8 cellular contexts compared by ENCODE assay signal in the genomic region with DNA sequence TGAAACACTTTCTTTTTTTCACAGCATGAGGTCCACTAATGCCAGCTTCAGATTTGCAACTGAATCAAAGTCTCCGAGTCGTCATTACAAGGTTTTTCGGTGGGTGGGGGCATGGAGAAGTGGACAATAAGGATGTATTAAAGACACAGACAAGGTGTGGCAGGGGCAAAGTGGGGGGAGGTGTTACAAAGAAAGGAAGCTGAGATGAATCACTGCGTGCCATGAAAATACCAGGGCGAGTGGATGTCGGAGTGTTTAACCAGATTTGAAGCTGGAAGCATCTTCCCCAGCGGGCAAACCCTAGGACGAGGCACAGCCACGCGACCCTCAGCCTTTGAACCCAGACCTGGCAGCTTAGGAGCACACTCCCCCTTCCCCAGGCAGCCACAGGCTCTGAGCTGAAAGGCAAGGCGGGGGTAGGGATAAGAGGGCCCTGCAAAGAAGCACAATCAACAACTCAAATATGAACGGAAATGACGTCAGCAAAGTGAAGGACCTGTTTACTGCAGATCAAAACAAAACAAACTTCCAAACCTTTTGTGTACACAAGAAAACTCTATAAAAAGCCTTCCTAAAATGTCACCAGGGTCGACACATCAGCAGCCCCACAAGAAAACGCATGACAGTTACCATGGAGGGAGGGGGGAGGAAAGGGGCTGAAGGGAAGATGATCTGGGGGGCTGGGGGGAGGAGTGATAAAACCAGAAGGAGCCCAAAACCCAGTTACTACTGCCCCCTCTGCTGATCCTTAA. TPM values are rescaled to one million over a fixed set of nuclear protein-coding genes. Genes with fewer than 3 reads are reported as not detected.
DNase-seq lines count a peak whose midpoint lies in the region; ATAC-seq and TF ChIP-seq lines count a peak whose summit lies in the region.

No MANE protein-coding gene starts in this region.

- 0 to 8% methylated on average over 11 to 13 of the region's 15 CpGs for WGBS in endodermal cell (ENCODE audit: insufficient coverage in 1 of 2, insufficient read length in 1 of 2), 2 experiments

- H3K27me3 ChIP-seq in endodermal cell (ENCODE audit: control insufficient read depth, insufficient read depth, low read length, poor library complexity, severe bottlenecking) = peaks cover 91% of the 10 kb centered on the region
- H3K27me3 ChIP-seq in parathyroid adenoma (ENCODE audit: control insufficient read depth, insufficient read depth, low read length) = no peaks in the 10 kb centered on the region

- no peak overlapping the region for H3K4me2 ChIP-seq in parathyroid adenoma (ENCODE audit: low read length)

- H3K27ac ChIP-seq in endodermal cell (ENCODE audit: low read depth, low read length) = peak overlapping the region; percentile 78
- H3K27ac ChIP-seq in parathyroid adenoma = peak overlapping the region; percentile 91

- H3K4me1 ChIP-seq in endodermal cell (ENCODE audit: control insufficient read depth, insufficient read depth, low read length) = peaks cover 6% of the 10 kb centered on the region
- peaks cover 53% of the 10 kb centered on the region for H3K4me1 ChIP-seq in parathyroid adenoma

- no peak overlapping the region for H3K4me3 Mint-ChIP-seq in endodermal cell

- ATAC-seq in HG03135 (IDR thresholded peaks at IDR 0.05; ENCODE audit: unreplicated experiment) = no peak
- ATAC-seq in HG03521 (IDR thresholded peaks at IDR 0.05; ENCODE audit: unreplicated experiment) = no peak

- H3K9ac ChIP-seq in endodermal cell (ENCODE audit: extremely low read depth, low read length, poor library complexity, severe bottlenecking) = no peak overlapping the region
- no peak overlapping the region for H3K9ac ChIP-seq in parathyroid adenoma

- peaks cover 2% of the 10 kb centered on the region for H3K79me2 ChIP-seq in parathyroid adenoma

- H3K9me3 Mint-ChIP-seq in endodermal cell = no peaks in the 10 kb centered on the region

- no peak overlapping the region for H3K27ac Mint-ChIP-seq in endodermal cell

- H3K4me3 ChIP-seq in endodermal cell (ENCODE audit: low read length) (no peak overlapping the region), parathyroid adenoma (ENCODE audit: low read depth, low read length) (no peak overlapping the region)

- H3K9me3 ChIP-seq in endodermal cell (ENCODE audit: control insufficient read depth, low read length) = no peaks in the 10 kb centered on the region
- no peaks in the 10 kb centered on the region for H3K9me3 ChIP-seq in parathyroid adenoma (ENCODE audit: control insufficient read depth, low read length)

- H3K36me3 Mint-ChIP-seq in endodermal cell (ENCODE audit: low read depth) = no peaks in the 10 kb centered on the region

- peak; percentile 75 for DNase-seq in Daoy (ENCODE audit: low read depth)
- peak; percentile 75 for DNase-seq in NCI-H2227 (lab: John Stamatoyannopoulos, UW; ENCODE audit: unreplicated experiment)
- peak; percentile 73 for DNase-seq in endodermal cell
- no peak for DNase-seq in activated CD4-positive, alpha-beta T cell treated with anti-CD3 and anti-CD28 coated beads for 48 hours
- no peak for DNase-seq in GOT3 (lab: John Stamatoyannopoulos, UW)

- H2AFZ ChIP-seq in parathyroid adenoma = peak overlapping the region; percentile 68

- H3K4me1 Mint-ChIP-seq in endodermal cell = peaks cover 17% of the 10 kb centered on the region

- H3K36me3 ChIP-seq in endodermal cell (ENCODE audit: control insufficient read depth, insufficient read depth, low read length) = no peaks in the 10 kb centered on the region
- no peaks in the 10 kb centered on the region for H3K36me3 ChIP-seq in parathyroid adenoma (ENCODE audit: control insufficient read depth, insufficient read depth, low read length)

- H3K27me3 Mint-ChIP-seq in endodermal cell (ENCODE audit: insufficient read depth) = no peaks in the 10 kb centered on the region

- TF ChIP-seq CTCF in endodermal cell (conservative IDR thresholded peaks at IDR 0.05) (no peak), parathyroid adenoma (IDR thresholded peaks at IDR 0.05) (no peak)

RNA-seq across cellular contexts. Expression of a gene that starts 5.6 kb away (rescaled TPM):
- total RNA-seq in Daoy (2014; rRNA removed; shearing (Covaris generic)) = 1.5 and 2.0 TPM in 2 replicates
- 1 to 10 TPM in 1 of 2 donors, under 1 TPM in 1; 0.79 to 2.2 TPM for total RNA-seq in endodermal cell
- polyA plus RNA-seq in endodermal cell (2013, experiment 1 of 2) = 9.3 TPM
- 10.4 TPM for polyA plus RNA-seq in endodermal cell (2013, experiment 2 of 2)

Comparison
In these comparisons a context has a peak if more than half of its experiments do, and no peak if none do; other contexts are left out.
1. DNase-seq: peak in Daoy (single experiment), NCI-H2227 (single experiment) and endodermal cell (single experiment); none in activated CD4-positive, alpha-beta T cell treated with anti-CD3 and anti-CD28 coated beads for 48 hours (single experiment) and GOT3 (single experiment).